Comparison of ENCODE assay signal across 1 cellular context in the genomic region with DNA sequence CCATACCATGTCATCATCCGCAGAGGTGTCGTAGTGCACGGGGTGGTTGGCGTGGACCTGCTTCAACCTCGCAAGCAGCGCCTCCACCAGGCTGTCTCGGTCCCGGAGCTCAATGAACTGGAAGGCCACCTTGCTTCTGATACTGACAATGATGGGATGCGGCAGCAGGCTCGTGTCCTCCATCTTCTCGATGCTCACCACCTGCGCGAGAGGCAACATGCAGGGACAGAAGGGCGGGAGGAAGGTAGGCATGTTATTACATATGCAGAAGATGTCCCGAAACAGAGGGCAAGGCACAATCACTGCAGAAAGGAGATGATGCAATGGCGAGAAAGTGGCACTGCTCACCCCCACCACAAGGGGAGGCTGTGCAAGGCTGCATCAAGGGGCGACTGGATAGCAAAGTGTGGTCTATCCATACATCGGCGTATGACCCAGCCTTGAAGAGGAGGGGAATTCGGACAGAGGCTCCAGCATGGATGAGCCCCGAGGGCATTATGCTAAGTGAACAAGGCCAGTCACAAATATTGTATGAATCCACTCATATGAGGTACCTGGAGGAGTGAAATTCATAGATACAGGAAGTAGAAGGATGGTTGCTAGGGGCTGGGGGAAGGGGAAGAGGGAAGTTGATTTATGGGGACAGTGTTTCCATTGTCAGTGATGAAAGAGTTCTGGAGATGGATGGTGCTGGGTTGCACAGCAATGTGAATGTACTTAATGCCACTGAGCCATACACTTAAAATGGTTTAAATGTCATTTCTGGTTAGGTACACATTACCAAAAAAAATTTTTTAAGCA.
TF ChIP-seq lines count a peak whose summit lies in the region.

No MANE protein-coding gene starts in this region.

TF ChIP-seq in IMR-90, 13 proteins besides CTCF, POLR2A, EP300 and RAD21 (continued from another document):
- TF ChIP-seq MXI1 (IDR thresholded peaks at IDR 0.05; ENCODE audit: borderline replicate concordance, low read depth, low read length) (no peak), RFX5 (IDR thresholded peaks at IDR 0.05; ENCODE audit: low read depth, low read length) (no peak), MAFK (IDR thresholded peaks at IDR 0.05; ENCODE audit: low read depth, low read length) (no peak), MAZ (IDR thresholded peaks at IDR 0.05; ENCODE audit: borderline replicate concordance, low read depth, low read length) (no peak), FOS (IDR thresholded peaks at IDR 0.05; ENCODE audit: low read depth, low read length) (no peak), NFE2L2 (IDR thresholded peaks at IDR 0.05; ENCODE audit: low read depth, low read length) (no peak), CEBPB (IDR thresholded peaks at IDR 0.05; ENCODE audit: low read depth, low read length) (peak; percentile 82), SMC3 (IDR thresholded peaks at IDR 0.05; ENCODE audit: low read depth, low read length) (0 out of 2 replicates have a peak, but pooled peaks have one; percentile 23), RCOR1 (IDR thresholded peaks at IDR 0.05; ENCODE audit: insufficient replicate concordance, low read length) (no peak)
- TF ChIP-seq, protein P1, sequence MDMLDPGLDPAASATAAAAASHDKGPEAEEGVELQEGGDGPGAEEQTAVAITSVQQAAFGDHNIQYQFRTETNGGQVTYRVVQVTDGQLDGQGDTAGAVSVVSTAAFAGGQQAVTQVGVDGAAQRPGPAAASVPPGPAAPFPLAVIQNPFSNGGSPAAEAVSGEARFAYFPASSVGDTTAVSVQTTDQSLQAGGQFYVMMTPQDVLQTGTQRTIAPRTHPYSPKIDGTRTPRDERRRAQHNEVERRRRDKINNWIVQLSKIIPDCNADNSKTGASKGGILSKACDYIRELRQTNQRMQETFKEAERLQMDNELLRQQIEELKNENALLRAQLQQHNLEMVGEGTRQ (IDR thresholded peaks at IDR 0.05; ENCODE audit: low read depth, low read length) = no peak
